ENCODE assay signal across 25 cellular contexts in genomic region chr1:89888480-89889335, GRCh38.
DNase-seq lines count a peak whose midpoint lies in the region; ATAC-seq, FAIRE-seq and TF ChIP-seq lines count a peak whose summit lies in the region.
"Had no signal": no experiment of that assay in that cellular context is flagged by ENCODE, and none has a peak within 500 bp of the region (broad histone marks: within the 10 kb centered on the region; RNA-seq: fewer than 3 reads in every experiment).

No MANE protein-coding gene starts in this region.

- BruUV-seq in PC-9 (replicated peaks; lab: Mats Ljungman, UMichigan) (no TSS peak), K562 (replicated peaks; lab: Mats Ljungman, UMichigan) (no TSS peak)

- peaks cover 87% of the 10 kb centered on the region for H3K79me2 ChIP-seq in PC-9 (ENCODE audit: low read depth)
- peaks cover 80% of the 10 kb centered on the region for H3K79me2 ChIP-seq in K562 (ENCODE audit: control insufficient read depth, insufficient read depth, low read length)
- H3K79me2 ChIP-seq in Karpas-422 (ENCODE audit: low read length) = peaks cover 90% of the 10 kb centered on the region

- H3K27me3 ChIP-seq in PC-9 (ENCODE audit: insufficient read depth, low read depth) (no peaks in the 10 kb centered on the region), K562 (ENCODE audit: control insufficient read depth in 2 of 2, insufficient read depth in 2 of 2, low read length in 2 of 2) (no peaks in the 10 kb centered on the region), Karpas-422 (ENCODE audit: low read length) (no peaks in the 10 kb centered on the region)
- H3K27me3 ChIP-seq: hepatocyte, right lobe of liver, thyroid gland had no signal

- ATAC-seq in A549 = no peak
- peak; percentile 18; the same call in 1 of the 3 replicates for ATAC-seq in K562
- no peak for ATAC-seq in GM18867 (IDR thresholded peaks at IDR 0.05; ENCODE audit: unreplicated experiment)
- ATAC-seq: mucosa of descending colon, natural killer cell, right lobe of liver had no signal

- no peaks in the 10 kb centered on the region for H3K9me2 ChIP-seq in PC-9 (ENCODE audit: insufficient read depth)
- no peaks in the 10 kb centered on the region for H3K9me2 ChIP-seq in Karpas-422 (replicated peaks; ENCODE audit: insufficient read depth, low read length)

- TF ChIP-seq RAD21 in A549 (conservative IDR thresholded peaks at IDR 0.05 in 1 of 2, IDR thresholded peaks at IDR 0.05 in 1 of 2) (no peak), K562 (CRISPR knock-in tag; conservative IDR thresholded peaks at IDR 0.05 in 1 of 2, IDR thresholded peaks at IDR 0.05 in 1 of 2) (no peak)

- DNase-seq in A549 (ENCODE audit: low read depth in 1 of 2, low spot score in 1 of 2) (no peak), Daoy (ENCODE audit: low read depth) (peak; percentile 28), PC-9 (no peak), K562 (ENCODE audit: extremely low read depth in 1 of 4, low spot score in 3 of 4) (peak in 1 of 4 experiments; percentile 76), HuH-7.5 (ENCODE audit: low spot score) (no peak), germinal center (ENCODE audit: low spot score) (no peak), Karpas-422 (no peak)
- DNase-seq: activated effector memory CD4-positive, alpha-beta T cell treated with anti-CD3 and anti-CD28 coated beads, Interleukin-2, amount 50 U/mL, for 16 hours; activated T-cell treated with anti-CD3 and anti-CD28 coated beads, Interleukin-2, amount 50 U/mL, for 24 hours; central memory CD4-positive, alpha-beta T cell; KG1; MM.1S; mucosa of descending colon; natural killer cell; NCI-H2029; NCI-H526; nucleus accumbens; right lobe of liver; stimulated activated CD4-positive, alpha-beta T cell treated with anti-CD3 and anti-CD28 coated beads, Interleukin-4, amount 100 ng/mL, for 24 hours; thyroid gland had no signal

- TF ChIP-seq POLR2A in A549 (IDR thresholded peaks at IDR 0.05; ENCODE audit: low read length) = no peak
- no peak for TF ChIP-seq POLR2A in K562 (conservative IDR thresholded peaks at IDR 0.05)

- 87% methylated on average over 5 of the region's 5 CpGs for WGBS in A549 (ENCODE audit: missing lambda C conversion rate)
- WGBS in K562 (ENCODE audit: insufficient coverage, low coverage, missing lambda C conversion rate) = 29% methylated on average over 5 of the region's 5 CpGs

- peak overlapping the region; percentile 76; the same call in 2 of the 3 replicates for H3K4me2 ChIP-seq in A549
- H3K4me2 ChIP-seq in PC-9 = 0 out of 2 replicates have a peak overlapping the region, but pooled peaks have one; percentile 5
- H3K4me2 ChIP-seq in K562 (ENCODE audit: insufficient read depth, low read length) = peak overlapping the region; percentile 48
- H3K4me2 ChIP-seq in Karpas-422 (ENCODE audit: low read depth, low read length, poor library complexity, severe bottlenecking) = no peak overlapping the region
- H3K4me2 ChIP-seq: hepatocyte had no signal

- TF ChIP-seq EP300 in A549 (IDR thresholded peaks at IDR 0.05) (no peak), K562 (IDR thresholded peaks at IDR 0.05; ENCODE audit: low read length) (peak; percentile 7; the same call in 1 of the 2 replicates)

- CTCF ChIA-PET in A549 (lab: Yijun Ruan, JAX) = no interaction called here
- CTCF ChIA-PET in PC-9 (lab: Charles Lee) = no interaction called here
- CTCF ChIA-PET in K562 (lab: Yijun Ruan, JAX; ENCODE audit: low intra/inter-chr PET ratio) = no interaction called here

- FAIRE-seq in A549 (lab: Jason Lieb, UNC) = no peak
- FAIRE-seq in K562 (lab: Jason Lieb, UNC) = peak; percentile 55
- FAIRE-seq: frontal cortex, G401.6, RCC 7860 had no signal

- H3K36me3 ChIP-seq in PC-9 (ENCODE audit: low read depth) (peaks cover 54% of the 10 kb centered on the region), K562 (ENCODE audit: control insufficient read depth, insufficient read depth, low read length) (peaks cover 13% of the 10 kb centered on the region; the same call in 2 of the 3 replicates), Karpas-422 (ENCODE audit: insufficient read depth, low read length) (no peaks in the 10 kb centered on the region)
- H3K36me3 ChIP-seq: right lobe of liver, thyroid gland had no signal

- H3K27ac ChIP-seq in A549 (peak overlapping the region; percentile 87 to 89), PC-9 (peak overlapping the region; percentile 94), K562 (ENCODE audit: extremely low read depth, low read depth, low read length) (peak overlapping the region; percentile 74), Karpas-422 (ENCODE audit: low read length) (no peak overlapping the region)
- H3K27ac ChIP-seq: right lobe of liver, thyroid gland had no signal

- no peaks in the 10 kb centered on the region for H3K9me1 ChIP-seq in K562 (ENCODE audit: control insufficient read depth, insufficient read depth, low read length)

- H2AFZ ChIP-seq in PC-9 (no peak overlapping the region), K562 (ENCODE audit: low read depth, low read length) (no peak overlapping the region), Karpas-422 (ENCODE audit: low read length) (no peak overlapping the region)
- H2AFZ ChIP-seq: hepatocyte had no signal

- H4K20me1 ChIP-seq in PC-9 (ENCODE audit: insufficient read depth) (no peaks in the 10 kb centered on the region), K562 (replicated peaks; ENCODE audit: control insufficient read depth, insufficient read depth, low read length) (no peaks in the 10 kb centered on the region), Karpas-422 (ENCODE audit: insufficient read depth, low read depth, low read length) (no peaks in the 10 kb centered on the region)

- intact Hi-C loops in PC-9 (cut with micrococcal nuclease; ENCODE audit: unreplicated experiment) (no loop called here), K562 (cut with micrococcal nuclease) (no loop called here)

- in situ Hi-C loops in K562 (cut with MboI) = no loop called here

- TF ChIP-seq CTCF in A549 (IDR thresholded peaks at IDR 0.05) (no peak), PC-9 (conservative IDR thresholded peaks at IDR 0.05) (no peak), K562 (IDR thresholded peaks at IDR 0.05 in 2 of 3, conservative IDR thresholded peaks at IDR 0.05 in 1 of 3; ENCODE audit: insufficient read depth in 2 of 3, low read depth in 1 of 3, low read length in 3 of 3) (no peak)

- H3F3A ChIP-seq in PC-9 (ENCODE audit: insufficient read depth, low read depth) = peaks cover 86% of the 10 kb centered on the region

- peak overlapping the region; percentile 33 to 35; a peak in 2 of 4 replicates for H3K9ac ChIP-seq in K562 (ENCODE audit: insufficient read depth in 1 of 2, low read depth in 2 of 2, low read length in 2 of 2)
- H3K9ac ChIP-seq in Karpas-422 (ENCODE audit: low read length) = no peak overlapping the region

- H3K4me3 ChIP-seq in A549 (no peak overlapping the region), PC-9 (no peak overlapping the region), K562 (no peak overlapping the region), Karpas-422 (ENCODE audit: low read length) (no peak overlapping the region)
- H3K4me3 ChIP-seq: hepatocyte, mucosa of descending colon, right lobe of liver, thyroid gland had no signal

- no peaks in the 10 kb centered on the region for H3K9me3 ChIP-seq in A549
- no peaks in the 10 kb centered on the region for H3K9me3 ChIP-seq in PC-9 (ENCODE audit: insufficient read depth, low read depth)
- no peaks in the 10 kb centered on the region for H3K9me3 ChIP-seq in K562 (replicated peaks; ENCODE audit: control insufficient read depth, insufficient read depth, low read depth, low read length)
- no peaks in the 10 kb centered on the region for H3K9me3 ChIP-seq in Karpas-422 (ENCODE audit: low read length)
- H3K9me3 ChIP-seq: mucosa of descending colon, right lobe of liver, thyroid gland had no signal

- H3K4me1 ChIP-seq in A549 = peaks cover 93% of the 10 kb centered on the region
- peaks cover 97% of the 10 kb centered on the region for H3K4me1 ChIP-seq in PC-9 (replicated peaks; ENCODE audit: insufficient read depth)
- H3K4me1 ChIP-seq in K562 (replicated peaks in 1 of 2; ENCODE audit: control insufficient read depth in 2 of 2, insufficient read depth in 2 of 2, low read length in 2 of 2) = peaks cover 20 to 88% of the 10 kb centered on the region in 2 experiments
- no peaks in the 10 kb centered on the region for H3K4me1 ChIP-seq in Karpas-422 (ENCODE audit: low read length)
- H3K4me1 ChIP-seq: thyroid gland had no signal

- POLR2A ChIA-PET in A549 (lab: Yijun Ruan, JAX) = no interaction called here
- POLR2A ChIA-PET in PC-9 (lab: Charles Lee; ENCODE audit: unreplicated experiment) = no interaction called here
- POLR2A ChIA-PET in K562 (lab: Yijun Ruan, JAX) = interaction anchor here (0.9 to 1.3 kb wide), 2 partner anchors 11 to 30 kb away, joined by 3 to 4 read pairs; no protein-coding TSS in a partner anchor

TF ChIP-seq in A549, 52 proteins besides CTCF, POLR2A, EP300 and RAD21:
- no peak for TF ChIP-seq ZNF302 (CRISPR knock-in tag; IDR thresholded peaks at IDR 0.05)
- TF ChIP-seq CEBPB (IDR thresholded peaks at IDR 0.05) = no peak
- TF ChIP-seq ATOH8 (CRISPR knock-in tag; IDR thresholded peaks at IDR 0.05; ENCODE audit: low read depth) = no peak
- no peak for TF ChIP-seq MAZ (IDR thresholded peaks at IDR 0.05; ENCODE audit: borderline replicate concordance, low read depth, low read length)
TF ChIP-seq in A549: peak in this region for 0.

TF ChIP-seq in K562, 482 proteins besides CTCF, POLR2A, EP300 and RAD21 (continues in another document):
- 0 out of 2 replicates have a peak, but pooled peaks have one; percentile 31 for TF ChIP-seq GATA2 (CRISPR knock-in tag; IDR thresholded peaks at IDR 0.05)
- peak in 1 of 2 experiments; percentile 21; a peak in 1 of 4 replicates for TF ChIP-seq RCOR1 (IDR thresholded peaks at IDR 0.05; ENCODE audit: borderline replicate concordance in 1 of 2, low read depth in 2 of 2, low read length in 2 of 2)
- TF ChIP-seq MIER1 (IDR thresholded peaks at IDR 0.05; ENCODE audit: low read depth) = no peak
- 0 out of 2 replicates have a peak, but pooled peaks have one; percentile 48 for TF ChIP-seq SMARCA4 (IDR thresholded peaks at IDR 0.05)

Comparison
In these comparisons a context has a peak if more than half of its experiments do, and no peak if none do; other contexts are left out.
1. Of the 35 proteins assayed by ChIP-seq in both K562 and A549: peak only in K562: EP300; only in A549: none; in both: none; in neither: 32; mixed calls (peak in some experiments, not most) for 2.